8 cellular contexts compared by ENCODE assay signal in genomic region chr20:63706852-63707557, GRCh38. TPM values are rescaled to one million over a fixed set of nuclear protein-coding genes. Genes with fewer than 3 reads are reported as not detected.
DNase-seq lines count a peak whose midpoint lies in the region; ATAC-seq and TF ChIP-seq lines count a peak whose summit lies in the region.

No MANE protein-coding gene starts in this region.

- H3K27ac Mint-ChIP-seq in natural killer cell, result peak overlapping the region; percentile 83 to 87
- peak overlapping the region; percentile 82 for H3K27ac Mint-ChIP-seq in type B pancreatic cell

- H3K4me3 Mint-ChIP-seq in natural killer cell (peak overlapping the region; percentile 84), type B pancreatic cell (peak overlapping the region; percentile 88)

- no peak for TF ChIP-seq POLR2A in erythroblast (IDR thresholded peaks at IDR 0.05; ENCODE audit: low read length)

- TF ChIP-seq CTCF in GM12874 (IDR thresholded peaks at IDR 0.05; ENCODE audit: insufficient read depth, low read depth, low read length) (peak; percentile 85), natural killer cell (IDR thresholded peaks at IDR 0.05) (no peak), type B pancreatic cell (conservative IDR thresholded peaks at IDR 0.05) (peak; percentile 42)

- H3K27me3 Mint-ChIP-seq in natural killer cell (ENCODE audit: low read depth in 2 of 2) (no peaks in the 10 kb centered on the region), type B pancreatic cell (no peaks in the 10 kb centered on the region)

- intact Hi-C loops in natural killer cell (cut with micrococcal nuclease), result loop anchor here (1.0 to 5.0 kb wide), 3 partner anchors 35 to 158 kb away; partner anchors contain the start of gene TPD52L2

- DNase-seq in NCI-H2171 (lab: John Stamatoyannopoulos, UW), result peak; percentile 39
- peak; percentile 77 for DNase-seq in activated CD8-positive, alpha-beta memory T cell treated with anti-CD3 and anti-CD28 coated beads, Interleukin-2, amount 50 U/mL, for 48 hours
- peak; percentile 60 to 74 for DNase-seq in erythroblast (lab: John Stamatoyannopoulos, UW)
- DNase-seq in natural killer cell, result peak; percentile 58
- peak; percentile 75 for DNase-seq in type B pancreatic cell (ENCODE audit: extremely low spot score, unreplicated experiment)
- DNase-seq in midbrain (lab: John Stamatoyannopoulos, UW), result no peak

- ATAC-seq in HG02623 (IDR thresholded peaks at IDR 0.05; ENCODE audit: unreplicated experiment) (peak; percentile 26), natural killer cell (peak; percentile 55 to 68 (median 60))

- H3K36me3 Mint-ChIP-seq in natural killer cell (peaks cover under 1% of the 10 kb centered on the region), type B pancreatic cell (peaks cover 17% of the 10 kb centered on the region)

- H3K4me1 Mint-ChIP-seq in natural killer cell (peaks cover 31 to 39% of the 10 kb centered on the region in 2 donors), type B pancreatic cell (ENCODE audit: unreplicated experiment) (peaks cover 19% of the 10 kb centered on the region)

- H3K9me3 Mint-ChIP-seq in natural killer cell, result no peaks in the 10 kb centered on the region
- H3K9me3 Mint-ChIP-seq in type B pancreatic cell, result no peaks in the 10 kb centered on the region

RNA-seq across cellular contexts. Expression of gene ARFRP1, which starts 0.8 kb away (rescaled TPM):
- total RNA-seq in natural killer cell (10 to 100 TPM; 43.9 to 55.8 (median 50.6) TPM), type B pancreatic cell (ENCODE audit: low replicate concordance) (37.2 and 45.0 TPM in 2 replicates)

RNA-seq across cellular contexts. Expression of gene ZGPAT, which starts 0.8 kb away (rescaled TPM):
- total RNA-seq in natural killer cell (10 to 100 TPM; 39.3 to 47.7 (median 46.1) TPM), type B pancreatic cell (ENCODE audit: low replicate concordance) (28.7 and 32.8 TPM in 2 replicates)

RNA-seq across cellular contexts. Expression of gene TNFRSF6B, which starts 10.6 kb away (rescaled TPM):
- total RNA-seq in natural killer cell (not detected), type B pancreatic cell (ENCODE audit: low replicate concordance) (not detected in 2 replicates)

RNA-seq across cellular contexts. Expression of gene LIME1, which starts 29.5 kb away (rescaled TPM):
- total RNA-seq in natural killer cell (10 to 100 TPM; 86.5 to 94.4 (median 91.7) TPM), type B pancreatic cell (ENCODE audit: low replicate concordance) (6.3 and 11.3 TPM in 2 replicates)

RNA-seq across cellular contexts. Expression of gene SLC2A4RG, which starts 32.6 kb away (rescaled TPM):
- total RNA-seq in natural killer cell (100 to 1,000 TPM in 1 of 3 donors, 10 to 100 TPM in 2; 90.4 to 100 (median 95.5) TPM), type B pancreatic cell (ENCODE audit: low replicate concordance) (52.6 and 75.6 TPM in 2 replicates)
